In the genomic region with DNA sequence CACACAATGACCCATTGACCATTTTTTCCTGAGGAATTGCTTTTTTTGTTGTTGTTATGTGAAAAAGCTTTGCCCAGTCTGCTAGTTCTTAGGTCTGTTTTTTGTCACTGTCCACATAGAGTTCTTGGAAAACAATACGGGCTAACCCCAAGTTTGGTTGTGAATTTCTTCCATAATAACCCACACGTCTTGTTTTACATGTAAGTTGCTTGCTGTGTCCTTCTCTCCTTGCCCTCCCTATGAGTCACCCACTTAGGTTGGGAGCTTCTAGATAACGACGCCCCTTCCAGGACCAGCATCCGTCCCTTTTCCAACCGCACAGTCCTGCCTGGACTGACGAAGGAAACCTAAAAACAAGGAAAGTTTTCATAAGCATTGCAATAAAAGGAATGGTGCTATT, we compare ENCODE assay signal across 15 cellular contexts.
A peak's percentile ranks its signal among the peaks of the same experiment; 100 is the strongest.
DNase-seq lines count a peak whose midpoint lies in the region; ATAC-seq, FAIRE-seq and TF ChIP-seq lines count a peak whose summit lies in the region.
"Had no signal": no experiment of that assay in that cellular context is flagged by ENCODE, and none has a peak within 500 bp of the region (broad histone marks: within the 10 kb centered on the region; RNA-seq: fewer than 3 reads in every experiment).

No MANE protein-coding gene starts in this region.

- H3K4me3 Mint-ChIP-seq in activated T-helper 17 cell treated with anti-CD3 and anti-CD28 coated beads, Interleukin-2, amount 50 U/mL, for 72 hours = no peak overlapping the region
- H3K4me3 Mint-ChIP-seq: H9 had no signal

- no peak for TF ChIP-seq CTCF in smooth muscle cell (IDR thresholded peaks at IDR 0.05; ENCODE audit: borderline replicate concordance, insufficient read depth, poor library complexity, severe bottlenecking)

- H3K4me1 Mint-ChIP-seq in activated T-helper 17 cell treated with anti-CD3 and anti-CD28 coated beads, Interleukin-2, amount 50 U/mL, for 72 hours = no peaks in the 10 kb centered on the region
- H3K4me1 Mint-ChIP-seq: H9 had no signal

- H3F3A ChIP-seq in smooth muscle cell (ENCODE audit: low read depth) = no peaks in the 10 kb centered on the region

- FAIRE-seq in endometrium (lab: Jason Lieb, UNC) = peak; percentile 80

- no peaks in the 10 kb centered on the region for H4K20me1 ChIP-seq in smooth muscle cell (ENCODE audit: low read depth)

- no peak overlapping the region for H2AFZ ChIP-seq in smooth muscle cell (ENCODE audit: low read depth)

- peaks cover 8% of the 10 kb centered on the region for H3K9me3 Mint-ChIP-seq in activated T-helper 17 cell treated with anti-CD3 and anti-CD28 coated beads, Interleukin-2, amount 50 U/mL, for 72 hours

- H3K9me3 ChIP-seq in smooth muscle cell (replicated peaks; ENCODE audit: low read depth) = no peaks in the 10 kb centered on the region
- H3K9me3 ChIP-seq: SJSA1 had no signal

- H3K4me2 ChIP-seq in smooth muscle cell = peak overlapping the region; percentile 58

- peaks cover 5% of the 10 kb centered on the region for H3K4me1 ChIP-seq in smooth muscle cell (ENCODE audit: low read depth)
- H3K4me1 ChIP-seq: SJSA1 had no signal

- 2% methylated on average over 7 of the region's 7 CpGs for WGBS in smooth muscle cell (ENCODE audit: low lambda C conversion rate)

- no peak overlapping the region for H3K4me3 ChIP-seq in smooth muscle cell
- H3K4me3 ChIP-seq: SJSA1 had no signal

- H3K27ac ChIP-seq in smooth muscle cell (ENCODE audit: low read depth) = peak overlapping the region; percentile 86
- H3K27ac ChIP-seq: C4-2B, HL-60, SJSA1 had no signal

- no peak overlapping the region for H3K27ac Mint-ChIP-seq in activated T-helper 17 cell treated with anti-CD3 and anti-CD28 coated beads, Interleukin-2, amount 50 U/mL, for 72 hours
- H3K27ac Mint-ChIP-seq: H9 had no signal

- no peaks in the 10 kb centered on the region for H3K79me2 ChIP-seq in smooth muscle cell (ENCODE audit: low read depth)

- H3K27me3 ChIP-seq in smooth muscle cell (ENCODE audit: low read depth) = no peaks in the 10 kb centered on the region
- H3K27me3 ChIP-seq: SJSA1 had no signal

- H3K27me3 Mint-ChIP-seq in activated T-helper 17 cell treated with anti-CD3 and anti-CD28 coated beads, Interleukin-2, amount 50 U/mL, for 72 hours = no peaks in the 10 kb centered on the region

- no peak for ATAC-seq in HG03139 (IDR thresholded peaks at IDR 0.05; ENCODE audit: unreplicated experiment)
- no peak for ATAC-seq in activated T-helper 17 cell treated with anti-CD3 and anti-CD28 coated beads, Interleukin-2, amount 50 U/mL, for 72 hours (replicated peaks)

- peak overlapping the region; percentile 35 for H3K9ac ChIP-seq in smooth muscle cell (ENCODE audit: low read depth)

- H3K36me3 ChIP-seq in smooth muscle cell (ENCODE audit: low read depth) = no peaks in the 10 kb centered on the region
- H3K36me3 ChIP-seq: SJSA1 had no signal

- H3K36me3 Mint-ChIP-seq in activated T-helper 17 cell treated with anti-CD3 and anti-CD28 coated beads, Interleukin-2, amount 50 U/mL, for 72 hours (ENCODE audit: low read depth) = no peaks in the 10 kb centered on the region

- peak; percentile 41 for DNase-seq in HT1080 (ENCODE audit: low read depth)
- DNase-seq in islet precursor cell = peak; percentile 82
- DNase-seq in smooth muscle cell (lab: John Stamatoyannopoulos, UW; ENCODE audit: unreplicated experiment) = no peak
- no peak for DNase-seq in NK-92 (lab: John Stamatoyannopoulos, UW; ENCODE audit: unreplicated experiment)
- DNase-seq: H9; MV-4-11; NCI-H187 treated with DMSO at 0.1 percent for 48 hours; NCI-H69; NK-92 treated with Interleukin-12 subunit alpha and Interleukin-12 subunit beta, amount 100 ng/mL, for 24 hours had no signal

Comparison
In these comparisons a context has a peak if more than half of its experiments do, and no peak if none do; other contexts are left out.
1. DNase-seq: peak in HT1080 (single experiment) and islet precursor cell (single experiment); none in smooth muscle cell (single experiment) and NK-92 (single experiment).